ENCODE assay signal across 16 cellular contexts in the genomic region with DNA sequence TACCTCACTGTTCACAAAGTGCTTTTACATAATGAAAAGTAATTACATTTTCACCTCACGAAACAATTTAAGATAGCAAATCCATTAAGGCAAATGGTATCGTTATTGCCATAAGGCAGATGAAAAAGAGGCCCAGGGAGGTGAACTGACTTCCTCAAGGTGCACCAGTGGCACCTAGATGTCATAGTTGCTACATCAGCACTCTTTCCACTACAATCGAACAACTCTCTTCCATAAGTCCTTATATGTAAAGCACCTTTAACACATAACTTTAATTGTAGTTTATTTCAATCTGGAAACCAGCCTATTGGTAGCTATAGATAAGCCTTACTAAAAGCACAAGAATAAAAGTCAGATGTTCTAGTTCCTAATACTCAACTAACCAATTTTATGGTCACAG. TPM values are rescaled to one million over a fixed set of nuclear protein-coding genes. Genes with fewer than 3 reads are reported as not detected.
A peak's percentile ranks its signal among the peaks of the same experiment; 100 is the strongest.
DNase-seq lines count a peak whose midpoint lies in the region; ATAC-seq, FAIRE-seq and TF ChIP-seq lines count a peak whose summit lies in the region.
"Had no signal": no experiment of that assay in that cellular context is flagged by ENCODE, and none has a peak within 500 bp of the region (broad histone marks: within the 10 kb centered on the region; RNA-seq: fewer than 3 reads in every experiment).

No MANE protein-coding gene starts in this region.

- no peak overlapping the region for H3K4me2 ChIP-seq in GM23248 (ENCODE audit: unreplicated experiment)
- H3K4me2 ChIP-seq: BLaER1 had no signal

- TF ChIP-seq CTCF in D721Med (IDR thresholded peaks at IDR 0.05; ENCODE audit: insufficient read depth, missing control alignments) (no peak), WTC11 (IDR thresholded peaks at IDR 0.05) (no peak), nephron (IDR thresholded peaks at IDR 0.05; ENCODE audit: unreplicated experiment in 3 of 3) (no peak), nephron progenitor cell (IDR thresholded peaks at IDR 0.05) (no peak)

- no peaks in the 10 kb centered on the region for H3K4me1 ChIP-seq in GM23248 (ENCODE audit: insufficient read depth)
- H3K4me1 ChIP-seq: BLaER1 had no signal

- no peak overlapping the region for H3K4me3 ChIP-seq in GM23248
- H3K4me3 ChIP-seq: BLaER1 had no signal

- H3F3A ChIP-seq in GM23248 (ENCODE audit: insufficient read depth): no peaks in the 10 kb centered on the region

- H3K27ac ChIP-seq in GM23248: no peak overlapping the region
- H3K27ac ChIP-seq: 22Rv1, BLaER1 had no signal

- DNase-seq in NCI-H82 (lab: John Stamatoyannopoulos, UW): peak; percentile 48
- DNase-seq in NCI-H82 treated with DMSO at 0.1 percent for 48 hours (lab: John Stamatoyannopoulos, UW; ENCODE audit: unreplicated experiment): no peak
- no peak for DNase-seq in D721Med (ENCODE audit: insufficient read length, low spot score)
- DNase-seq in WTC11 (ENCODE audit: low spot score): no peak
- no peak for DNase-seq in nephron progenitor cell
- no peak for DNase-seq in GM23248
- DNase-seq: AML-193; Caco-2; CD8-positive, alpha-beta memory T cell; DMS 273 treated with DMSO at 0.1 percent for 48 hours; H7; KBM-7 had no signal

- H3K4me3 Mint-ChIP-seq in WTC11 (no peak overlapping the region), nephron (no peak overlapping the region), nephron progenitor cell (no peak overlapping the region)
- H3K4me3 Mint-ChIP-seq: CD8-positive, alpha-beta memory T cell had no signal

- 0 out of 2 replicates have a peak overlapping the region, but pooled peaks have one; percentile 23 for H3K27ac Mint-ChIP-seq in WTC11
- peak overlapping the region; percentile 33 to 76 (median 45) for H3K27ac Mint-ChIP-seq in nephron
- H3K27ac Mint-ChIP-seq in nephron progenitor cell: no peak overlapping the region

- peak; percentile 79 for FAIRE-seq in D721Med (lab: Jason Lieb, UNC)
- FAIRE-seq: HTR-8/SVneo had no signal

- H3K9me3 Mint-ChIP-seq in WTC11 (no peaks in the 10 kb centered on the region), nephron (no peaks in the 10 kb centered on the region), nephron progenitor cell (no peaks in the 10 kb centered on the region)
- H3K9me3 Mint-ChIP-seq: CD8-positive, alpha-beta memory T cell had no signal

- WGBS in GM23248 (ENCODE audit: low coverage in 1 of 2, low lambda C conversion rate in 2 of 2, missing lambda C conversion rate in 2 of 2), 2 experiments: 97 to 99% methylated on average over 3 of the region's 3 CpGs

- no peak overlapping the region for H3K9ac ChIP-seq in GM23248
- H3K9ac ChIP-seq: BLaER1 had no signal

- ATAC-seq in WTC11: no peak

- in situ Hi-C loops in GM23248 (cut with MboI): no loop called here

- H3K27me3 ChIP-seq in GM23248 (replicated peaks; ENCODE audit: insufficient read depth): no peaks in the 10 kb centered on the region
- H3K27me3 ChIP-seq: BLaER1 had no signal

- H3K4me1 Mint-ChIP-seq in WTC11: peaks cover 9% of the 10 kb centered on the region; the same call in 1 of the 2 replicates
- peaks cover 8% of the 10 kb centered on the region for H3K4me1 Mint-ChIP-seq in nephron
- peaks cover 5% of the 10 kb centered on the region for H3K4me1 Mint-ChIP-seq in nephron progenitor cell

- H3K36me3 Mint-ChIP-seq in WTC11 (peaks cover 3% of the 10 kb centered on the region; the same call in 1 of the 2 replicates), nephron (ENCODE audit: low read depth) (peaks cover 3% of the 10 kb centered on the region), nephron progenitor cell (ENCODE audit: low read depth) (peaks cover 3% of the 10 kb centered on the region)

- CTCF ChIA-PET in WTC11 (lab: Charles Lee): no interaction called here

- POLR2A ChIA-PET in WTC11 (lab: Charles Lee): no interaction called here

- H3K9me3 ChIP-seq in GM23248 (ENCODE audit: low read depth): no peaks in the 10 kb centered on the region
- H3K9me3 ChIP-seq: BLaER1, Caco-2 had no signal

- no peaks in the 10 kb centered on the region; the same call in 1 of the 2 replicates for H4K20me1 ChIP-seq in GM23248 (ENCODE audit: insufficient read depth)

- no peaks in the 10 kb centered on the region for H3K27me3 Mint-ChIP-seq in WTC11 (ENCODE audit: low read depth)
- H3K27me3 Mint-ChIP-seq in nephron (ENCODE audit: low read depth): no peaks in the 10 kb centered on the region
- H3K27me3 Mint-ChIP-seq in nephron progenitor cell (ENCODE audit: low read depth, poor library complexity): no peaks in the 10 kb centered on the region
- H3K27me3 Mint-ChIP-seq: CD8-positive, alpha-beta memory T cell had no signal

- no peak overlapping the region for H2AFZ ChIP-seq in GM23248

- H3K79me2 ChIP-seq in GM23248 (ENCODE audit: insufficient read depth): peaks cover 93% of the 10 kb centered on the region

- no peaks in the 10 kb centered on the region for H3K9me2 ChIP-seq in GM23248 (ENCODE audit: insufficient read depth)

- peaks cover 2% of the 10 kb centered on the region; the same call in 1 of the 2 replicates for H3K36me3 ChIP-seq in GM23248 (ENCODE audit: low read depth)

TF ChIP-seq in WTC11, 78 proteins besides CTCF, POLR2A, EP300 and RAD21:
- TF ChIP-seq RORB (CRISPR knock-in tag; IDR thresholded peaks at IDR 0.05): no peak
- TF ChIP-seq, protein P1, sequence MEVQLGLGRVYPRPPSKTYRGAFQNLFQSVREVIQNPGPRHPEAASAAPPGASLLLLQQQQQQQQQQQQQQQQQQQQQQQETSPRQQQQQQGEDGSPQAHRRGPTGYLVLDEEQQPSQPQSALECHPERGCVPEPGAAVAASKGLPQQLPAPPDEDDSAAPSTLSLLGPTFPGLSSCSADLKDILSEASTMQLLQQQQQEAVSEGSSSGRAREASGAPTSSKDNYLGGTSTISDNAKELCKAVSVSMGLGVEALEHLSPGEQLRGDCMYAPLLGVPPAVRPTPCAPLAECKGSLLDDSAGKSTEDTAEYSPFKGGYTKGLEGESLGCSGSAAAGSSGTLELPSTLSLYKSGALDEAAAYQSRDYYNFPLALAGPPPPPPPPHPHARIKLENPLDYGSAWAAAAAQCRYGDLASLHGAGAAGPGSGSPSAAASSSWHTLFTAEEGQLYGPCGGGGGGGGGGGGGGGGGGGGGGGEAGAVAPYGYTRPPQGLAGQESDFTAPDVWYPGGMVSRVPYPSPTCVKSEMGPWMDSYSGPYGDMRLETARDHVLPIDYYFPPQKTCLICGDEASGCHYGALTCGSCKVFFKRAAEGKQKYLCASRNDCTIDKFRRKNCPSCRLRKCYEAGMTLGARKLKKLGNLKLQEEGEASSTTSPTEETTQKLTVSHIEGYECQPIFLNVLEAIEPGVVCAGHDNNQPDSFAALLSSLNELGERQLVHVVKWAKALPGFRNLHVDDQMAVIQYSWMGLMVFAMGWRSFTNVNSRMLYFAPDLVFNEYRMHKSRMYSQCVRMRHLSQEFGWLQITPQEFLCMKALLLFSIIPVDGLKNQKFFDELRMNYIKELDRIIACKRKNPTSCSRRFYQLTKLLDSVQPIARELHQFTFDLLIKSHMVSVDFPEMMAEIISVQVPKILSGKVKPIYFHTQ (CRISPR knock-in tag; IDR thresholded peaks at IDR 0.05): no peak
- no peak for TF ChIP-seq EMX1 (CRISPR knock-in tag; IDR thresholded peaks at IDR 0.05)
- TF ChIP-seq HMGA2 (CRISPR knock-in tag; IDR thresholded peaks at IDR 0.05): no peak
- TF ChIP-seq ZNF671 (CRISPR knock-in tag; IDR thresholded peaks at IDR 0.05): no peak
- TF ChIP-seq, protein P2, sequence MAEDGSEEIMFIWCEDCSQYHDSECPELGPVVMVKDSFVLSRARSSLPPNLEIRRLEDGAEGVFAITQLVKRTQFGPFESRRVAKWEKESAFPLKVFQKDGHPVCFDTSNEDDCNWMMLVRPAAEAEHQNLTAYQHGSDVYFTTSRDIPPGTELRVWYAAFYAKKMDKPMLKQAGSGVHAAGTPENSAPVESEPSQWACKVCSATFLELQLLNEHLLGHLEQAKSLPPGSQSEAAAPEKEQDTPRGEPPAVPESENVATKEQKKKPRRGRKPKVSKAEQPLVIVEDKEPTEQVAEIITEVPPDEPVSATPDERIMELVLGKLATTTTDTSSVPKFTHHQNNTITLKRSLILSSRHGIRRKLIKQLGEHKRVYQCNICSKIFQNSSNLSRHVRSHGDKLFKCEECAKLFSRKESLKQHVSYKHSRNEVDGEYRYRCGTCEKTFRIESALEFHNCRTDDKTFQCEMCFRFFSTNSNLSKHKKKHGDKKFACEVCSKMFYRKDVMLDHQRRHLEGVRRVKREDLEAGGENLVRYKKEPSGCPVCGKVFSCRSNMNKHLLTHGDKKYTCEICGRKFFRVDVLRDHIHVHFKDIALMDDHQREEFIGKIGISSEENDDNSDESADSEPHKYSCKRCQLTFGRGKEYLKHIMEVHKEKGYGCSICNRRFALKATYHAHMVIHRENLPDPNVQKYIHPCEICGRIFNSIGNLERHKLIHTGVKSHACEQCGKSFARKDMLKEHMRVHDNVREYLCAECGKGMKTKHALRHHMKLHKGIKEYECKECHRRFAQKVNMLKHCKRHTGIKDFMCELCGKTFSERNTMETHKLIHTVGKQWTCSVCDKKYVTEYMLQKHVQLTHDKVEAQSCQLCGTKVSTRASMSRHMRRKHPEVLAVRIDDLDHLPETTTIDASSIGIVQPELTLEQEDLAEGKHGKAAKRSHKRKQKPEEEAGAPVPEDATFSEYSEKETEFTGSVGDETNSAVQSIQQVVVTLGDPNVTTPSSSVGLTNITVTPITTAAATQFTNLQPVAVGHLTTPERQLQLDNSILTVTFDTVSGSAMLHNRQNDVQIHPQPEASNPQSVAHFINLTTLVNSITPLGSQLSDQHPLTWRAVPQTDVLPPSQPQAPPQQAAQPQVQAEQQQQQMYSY (CRISPR knock-in tag; IDR thresholded peaks at IDR 0.05): no peak
- no peak for TF ChIP-seq GABPB1 (CRISPR knock-in tag; IDR thresholded peaks at IDR 0.05)
- TF ChIP-seq ETV6 (CRISPR knock-in tag; IDR thresholded peaks at IDR 0.05): no peak
- no peak for TF ChIP-seq SMAD4 (CRISPR knock-in tag; IDR thresholded peaks at IDR 0.05)

RNA-seq across cellular contexts. Expression of a gene that starts 35.1 kb away (rescaled TPM):
- 32.2 to 34.9 TPM (median 33.8 TPM) in 3 replicates for total RNA-seq in WTC11 (2021)
- 13.8 and 15.0 TPM in 2 replicates for total RNA-seq in GM23248 (2014; rRNA removed; shearing (Covaris generic))
- 4.3 and 4.9 TPM in 2 replicates for polyA plus RNA-seq in GM23248 (2016; fragmentation: Nextera tagmentation; extraction: Ambion mirVana)
